26 cellular contexts compared by ENCODE assay signal in the genomic region with DNA sequence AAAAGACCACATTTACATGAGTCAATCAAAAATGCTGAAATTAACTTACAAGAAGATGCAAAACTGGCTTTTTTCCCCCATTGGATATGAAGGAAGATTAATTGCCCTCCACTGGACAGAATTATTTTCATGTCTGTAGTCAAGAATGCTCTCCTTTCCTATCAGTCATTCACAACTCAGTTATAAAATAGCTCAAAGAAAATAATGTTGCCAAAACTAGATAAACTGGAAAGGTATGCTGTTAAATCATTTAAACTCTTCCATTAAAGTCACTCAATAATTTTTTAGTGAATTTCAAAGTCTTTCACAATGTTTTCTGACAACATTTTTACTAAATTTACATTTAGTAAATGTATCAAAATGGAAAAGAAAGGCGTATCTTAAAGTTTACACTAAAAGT.
"Had no signal": no experiment of that assay in that cellular context is flagged by ENCODE, and none has a peak within 500 bp of the region (broad histone marks: within the 10 kb centered on the region; RNA-seq: fewer than 3 reads in every experiment).

No MANE protein-coding gene starts in this region.

- H3K27me3 ChIP-seq: dorsolateral prefrontal cortex, esophagus squamous epithelium, gastrocnemius medialis, heart right ventricle, left lung had no signal

- DNase-seq: dermis blood vessel endothelial cell; dorsolateral prefrontal cortex; effector CD4-positive, alpha-beta T cell; effector memory CD4-positive, alpha-beta T cell; erythroblast; esophagus squamous epithelium; foreskin fibroblast; foreskin melanocyte; gastrocnemius medialis; glutamatergic neuron; head of caudate nucleus; heart right ventricle; hippocampal formation; left cardiac atrium; left lung; left ventricle myocardium superior; lower lobe of right lung; mesenchymal stem cell; midbrain; naive thymus-derived CD4-positive, alpha-beta T cell had no signal

- ATAC-seq: esophagus mucosa; gastrocnemius medialis; heart right ventricle; left cardiac atrium; left lung; left ventricle myocardium superior; lower lobe of right lung; naive thymus-derived CD4-positive, alpha-beta T cell had no signal

- H3K9me3 ChIP-seq: esophagus squamous epithelium, gastrocnemius medialis, heart right ventricle, left lung, lower lobe of right lung had no signal

- FAIRE-seq: colon, islet of Langerhans, keratinocyte had no signal

- H3K27ac ChIP-seq: coronary artery, dorsolateral prefrontal cortex, epithelial cell of prostate, esophagus squamous epithelium, gastrocnemius medialis, heart right ventricle, left lung, lower lobe of right lung had no signal

- H3K4me1 ChIP-seq: esophagus squamous epithelium, gastrocnemius medialis, heart right ventricle, left lung, lower lobe of right lung had no signal

- H3K4me3 ChIP-seq: coronary artery, dorsolateral prefrontal cortex, esophagus squamous epithelium, gastrocnemius medialis, heart right ventricle, left lung, lower lobe of right lung had no signal

- H3K36me3 ChIP-seq: esophagus squamous epithelium, gastrocnemius medialis, heart right ventricle, left lung, lower lobe of right lung had no signal
